ENCODE assay signal across 8 cellular contexts in genomic region chr4:67700874-67701850, GRCh38. TPM values are rescaled to one million over a fixed set of nuclear protein-coding genes. Genes with fewer than 3 reads are reported as not detected.
DNase-seq lines count a peak whose midpoint lies in the region; ATAC-seq and TF ChIP-seq lines count a peak whose summit lies in the region.

TSS of gene UBA6 (minus strand) at chr4:67701155. CDS start at chr4:67701119, 36 bp downstream.

- DNase-seq in HFFc6 = peak; percentile 96
- DNase-seq in NAMALWA (ENCODE audit: low spot score) = peak; percentile 98
- peak; percentile 94 for DNase-seq in SK-N-DZ (ENCODE audit: low spot score)
- DNase-seq in activated naive CD4-positive, alpha-beta T cell treated with anti-CD3 and anti-CD28 coated beads for 36 hours = peak; percentile 97
- DNase-seq in substantia nigra (lab: John Stamatoyannopoulos, UW) = peak; percentile 55 to 97 (median 91)

- H3K9me3 Mint-ChIP-seq in HFFc6 = no peaks in the 10 kb centered on the region
- peaks cover 4% of the 10 kb centered on the region for H3K9me3 Mint-ChIP-seq in activated naive CD4-positive, alpha-beta T cell treated with anti-CD3 and anti-CD28 coated beads for 36 hours

- H3K36me3 ChIP-seq in gastroesophageal sphincter = no peaks in the 10 kb centered on the region
- H3K36me3 ChIP-seq in neutrophil = no peaks in the 10 kb centered on the region

- H3K4me1 ChIP-seq in gastroesophageal sphincter = peaks cover 4 to 24% (median 7%) of the 10 kb centered on the region in 3 donors
- H3K4me1 ChIP-seq in neutrophil (ENCODE audit: control insufficient read depth in 1 of 2, insufficient read depth in 1 of 2, low read depth in 1 of 2, low read length in 1 of 2) = peaks cover 13 to 14% of the 10 kb centered on the region in 2 experiments

- H3K27ac ChIP-seq in gastroesophageal sphincter (peak within 1 kb of the TSS; percentile 87 to 90 (median 88)), neutrophil (peak within 1 kb of the TSS; percentile 89), substantia nigra (ENCODE audit: low read depth, low read length, poor library complexity, severe bottlenecking) (peak within 1 kb of the TSS; percentile 82)

- H3K4me3 ChIP-seq in GM08714 (ENCODE audit: low read length) (peak within 1 kb of the TSS; percentile 98), gastroesophageal sphincter (peak within 1 kb of the TSS; percentile 83 to 97), neutrophil (ENCODE audit: low read depth in 1 of 2, low read length in 1 of 2) (peak within 1 kb of the TSS; percentile 70 to 98)

- H3K9me3 ChIP-seq in gastroesophageal sphincter = no peaks in the 10 kb centered on the region
- H3K9me3 ChIP-seq in neutrophil = no peaks in the 10 kb centered on the region

- peaks cover 41% of the 10 kb centered on the region for H3K36me3 Mint-ChIP-seq in HFFc6 (ENCODE audit: low read depth)
- peaks cover 17% of the 10 kb centered on the region for H3K36me3 Mint-ChIP-seq in activated naive CD4-positive, alpha-beta T cell treated with anti-CD3 and anti-CD28 coated beads for 36 hours (ENCODE audit: low read depth)

- CTCF ChIA-PET in activated naive CD4-positive, alpha-beta T cell treated with anti-CD3 and anti-CD28 coated beads for 36 hours (lab: Charles Lee) = interaction anchor here (0.9 to 1.7 kb wide), 4 partner anchors 12 to 45 kb away, joined by 3 to 6 read pairs (median 3); no protein-coding TSS in a partner anchor

- ATAC-seq in gastroesophageal sphincter = peak; percentile 100

- H3K4me3 Mint-ChIP-seq in HFFc6 = peak within 1 kb of the TSS; percentile 95
- peak within 1 kb of the TSS; percentile 91 for H3K4me3 Mint-ChIP-seq in activated naive CD4-positive, alpha-beta T cell treated with anti-CD3 and anti-CD28 coated beads for 36 hours

- peaks cover 57% of the 10 kb centered on the region for H3K4me1 Mint-ChIP-seq in HFFc6 (ENCODE audit: low read depth)
- H3K4me1 Mint-ChIP-seq in activated naive CD4-positive, alpha-beta T cell treated with anti-CD3 and anti-CD28 coated beads for 36 hours (ENCODE audit: low read depth) = peaks cover 49% of the 10 kb centered on the region

- peak in 1 of 2 donors; percentile 20 for TF ChIP-seq POLR2A in gastroesophageal sphincter (IDR thresholded peaks at IDR 0.05)

- 2% methylated on average over 10 to 15 of the region's 55 CpGs for WGBS in gastroesophageal sphincter (ENCODE audit: low coverage in 1 of 2), 2 donors

- H3K27me3 ChIP-seq in gastroesophageal sphincter = no peaks in the 10 kb centered on the region
- H3K27me3 ChIP-seq in neutrophil = no peaks in the 10 kb centered on the region

- peak within 1 kb of the TSS; percentile 95 for H3K27ac Mint-ChIP-seq in HFFc6
- H3K27ac Mint-ChIP-seq in activated naive CD4-positive, alpha-beta T cell treated with anti-CD3 and anti-CD28 coated beads for 36 hours = peak within 1 kb of the TSS; percentile 96

- peak; percentile 74 for TF ChIP-seq CTCF in HFFc6 (IDR thresholded peaks at IDR 0.05)
- peak; percentile 13 to 55 (median 27) for TF ChIP-seq CTCF in gastroesophageal sphincter (IDR thresholded peaks at IDR 0.05)
- peak; percentile 71 for TF ChIP-seq CTCF in neutrophil (IDR thresholded peaks at IDR 0.05)

- intact Hi-C loops in activated naive CD4-positive, alpha-beta T cell treated with anti-CD3 and anti-CD28 coated beads for 36 hours (cut with micrococcal nuclease) = loop anchor here (1.0 to 5.0 kb wide), 9 partner anchors 13 to 650 kb away; partner anchors contain the start of genes CENPC, STAP1, TMPRSS11B and YTHDC1

- TF ChIP-seq EP300 in gastroesophageal sphincter (IDR thresholded peaks at IDR 0.05) = no peak

- H3K27me3 Mint-ChIP-seq in HFFc6 (ENCODE audit: insufficient read depth) = no peaks in the 10 kb centered on the region
- no peaks in the 10 kb centered on the region for H3K27me3 Mint-ChIP-seq in activated naive CD4-positive, alpha-beta T cell treated with anti-CD3 and anti-CD28 coated beads for 36 hours (ENCODE audit: low read depth)

RNA-seq across cellular contexts. Expression of gene UBA6, which starts in this region (rescaled TPM):
- 100 to 1,000 TPM in 2 of 6 experiments, 10 to 100 TPM in 4; 84.7 to 137 (median 94.7) TPM for total RNA-seq in HFFc6 (2021; fragmentation: NEBNext Ultra II Directional; extraction: Animal tissue kit (Norgen Biotek cat#: 25700))
- polyA plus RNA-seq in SK-N-DZ (2014; cell fraction: cytosol; rRNA removed) = 50.4 and 118 TPM in 2 replicates
- 23.1 and 25.2 TPM in 2 replicates for polyA plus RNA-seq in SK-N-DZ (2014; cell fraction: nucleus; rRNA removed)
- total RNA-seq in activated naive CD4-positive, alpha-beta T cell treated with anti-CD3 and anti-CD28 coated beads for 36 hours = 10 to 100 TPM; 71.6 to 79.5 TPM
- total RNA-seq in gastroesophageal sphincter = 10 to 100 TPM; 29.9 to 87.6 (median 46.7) TPM

Comparison
In these comparisons a context has a peak if more than half of its experiments do, and no peak if none do; other contexts are left out.
1. Peak in every context shown above with its lines: DNase-seq, ATAC-seq, H3K4me3 ChIP-seq and H3K27ac ChIP-seq.